ENCODE assay signal across 41 cellular contexts in genomic region chr3:74217467-74217866, GRCh38.
"Had no signal": no experiment of that assay in that cellular context is flagged by ENCODE, and none has a peak within 500 bp of the region (broad histone marks: within the 10 kb centered on the region; RNA-seq: fewer than 3 reads in every experiment).

No MANE protein-coding gene starts in this region.

- H3K27ac Mint-ChIP-seq: activated CD4-positive, alpha-beta memory T cell treated with anti-CD3 and anti-CD28 coated beads, Interleukin-2, amount 10 ng/mL, durations not matched to agents 7 days and 5 days; activated CD4-positive, alpha-beta T cell treated with anti-CD3 and anti-CD28 coated beads for 36 hours; activated CD4-positive, alpha-beta T cell treated with anti-CD3 and anti-CD28 coated beads, Interleukin-2, amount 10 ng/mL, durations not matched to agents 7 days and 5 days; activated CD8-positive, alpha-beta memory T cell treated with anti-CD3 and anti-CD28 coated beads, Interleukin-2, amount 10 ng/mL, durations not matched to agents 7 days and 5 days; activated CD8-positive, alpha-beta T cell treated with anti-CD3 and anti-CD28 coated beads, Interleukin-2, amount 10 ng/mL, durations not matched to agents 7 days and 5 days; activated naive CD4-positive, alpha-beta T cell treated with anti-CD3 and anti-CD28 coated beads, Interleukin-2, amount 10 ng/mL, durations not matched to agents 7 days and 5 days; activated naive CD4-positive, alpha-beta T cell treated with anti-CD3 and anti-CD28 coated beads, Interleukin-2, amount 50 U/mL, for 24 hours; activated naive CD8-positive, alpha-beta T cell; activated naive CD8-positive, alpha-beta T cell treated with anti-CD3 and anti-CD28 coated beads, Interleukin-2, amount 10 ng/mL, durations not matched to agents 7 days and 5 days; activated naive CD8-positive, alpha-beta T cell treated with anti-CD3 and anti-CD28 coated beads, Interleukin-2, amount 50 U/mL, for 24 hours; activated T-cell treated with anti-CD3 and anti-CD28 coated beads, Interleukin-2, amount 50 U/mL, for 72 hours; activated T-helper 2 cell treated with anti-CD3 and anti-CD28 coated beads, Interferon-gamma antibody, Interleukin-2, Interleukin-4, amounts not matched to agents 10 μg/mL and 5 μg/mL and 100 μg/mL, durations not matched to agents 14 hours and 24 hours and 36 hours; brain; T-helper 1 cell treated with Interleukin-12 subunit alpha and Interleukin-12 subunit beta and Interleukin-4 antibody, amounts not matched to agents 30 μg/mL and 1 μg/mL, for 36 hours; T-helper 2 cell treated with Interferon-gamma antibody and Interleukin-4, amounts not matched to agents 5 μg/mL and 100 μg/mL, for 36 hours; WTC11 had no signal

- H3K9me3 Mint-ChIP-seq: activated CD4-positive, alpha-beta T cell treated with anti-CD3 and anti-CD28 coated beads, Interleukin-2, amount 10 ng/mL, durations not matched to agents 7 days and 5 days; brain had no signal

- H3K36me3 Mint-ChIP-seq: activated CD8-positive, alpha-beta memory T cell treated with anti-CD3 and anti-CD28 coated beads, Interleukin-2, amount 10 ng/mL, durations not matched to agents 7 days and 5 days; activated naive CD4-positive, alpha-beta T cell treated with anti-CD3 and anti-CD28 coated beads, Interleukin-2, amount 10 ng/mL, durations not matched to agents 7 days and 5 days; activated naive CD4-positive, alpha-beta T cell treated with anti-CD3 and anti-CD28 coated beads, Interleukin-2, amount 50 U/mL, for 24 hours; activated naive CD8-positive, alpha-beta T cell; activated naive CD8-positive, alpha-beta T cell treated with anti-CD3 and anti-CD28 coated beads, Interleukin-2, amount 10 ng/mL, durations not matched to agents 7 days and 5 days; brain; WTC11 had no signal

- H3K27me3 Mint-ChIP-seq: activated CD4-positive, alpha-beta memory T cell treated with anti-CD3 and anti-CD28 coated beads, Interleukin-2, amount 10 ng/mL, durations not matched to agents 7 days and 5 days; activated CD4-positive, alpha-beta T cell treated with anti-CD3 and anti-CD28 coated beads for 36 hours; activated CD4-positive, alpha-beta T cell treated with anti-CD3 and anti-CD28 coated beads, Interleukin-2, amount 10 ng/mL, durations not matched to agents 7 days and 5 days; activated CD8-positive, alpha-beta memory T cell treated with anti-CD3 and anti-CD28 coated beads, Interleukin-2, amount 10 ng/mL, durations not matched to agents 7 days and 5 days; activated naive CD4-positive, alpha-beta T cell treated with anti-CD3 and anti-CD28 coated beads, Interleukin-2, amount 10 ng/mL, durations not matched to agents 7 days and 5 days; activated naive CD4-positive, alpha-beta T cell treated with anti-CD3 and anti-CD28 coated beads, Interleukin-2, amount 50 U/mL, for 24 hours; activated naive CD8-positive, alpha-beta T cell; activated naive CD8-positive, alpha-beta T cell treated with anti-CD3 and anti-CD28 coated beads, Interleukin-2, amount 10 ng/mL, durations not matched to agents 7 days and 5 days; activated naive CD8-positive, alpha-beta T cell treated with anti-CD3 and anti-CD28 coated beads, Interleukin-2, amount 50 U/mL, for 24 hours; brain; central memory CD8-positive, alpha-beta T cell had no signal

- H3K36me3 ChIP-seq: ascending aorta, cardiac muscle cell had no signal

- H3K4me3 Mint-ChIP-seq: activated CD4-positive, alpha-beta memory T cell treated with anti-CD3 and anti-CD28 coated beads, Interleukin-2, amount 10 ng/mL, durations not matched to agents 7 days and 5 days; activated CD4-positive, alpha-beta T cell treated with anti-CD3 and anti-CD28 coated beads for 36 hours; activated CD4-positive, alpha-beta T cell treated with anti-CD3 and anti-CD28 coated beads, Interleukin-2, amount 10 ng/mL, durations not matched to agents 7 days and 5 days; activated CD8-positive, alpha-beta memory T cell treated with anti-CD3 and anti-CD28 coated beads, Interleukin-2, amount 10 ng/mL, durations not matched to agents 7 days and 5 days; activated CD8-positive, alpha-beta T cell treated with anti-CD3 and anti-CD28 coated beads, Interleukin-2, amount 10 ng/mL, durations not matched to agents 7 days and 5 days; activated naive CD4-positive, alpha-beta T cell treated with anti-CD3 and anti-CD28 coated beads, Interleukin-2, amount 10 ng/mL, durations not matched to agents 7 days and 5 days; activated naive CD4-positive, alpha-beta T cell treated with anti-CD3 and anti-CD28 coated beads, Interleukin-2, amount 50 U/mL, for 24 hours; activated naive CD8-positive, alpha-beta T cell; activated naive CD8-positive, alpha-beta T cell treated with anti-CD3 and anti-CD28 coated beads, Interleukin-2, amount 10 ng/mL, durations not matched to agents 7 days and 5 days; activated naive CD8-positive, alpha-beta T cell treated with anti-CD3 and anti-CD28 coated beads, Interleukin-2, amount 50 U/mL, for 24 hours; activated T-cell treated with anti-CD3 and anti-CD28 coated beads, Interleukin-2, amount 50 U/mL, for 4 hours; activated T-cell treated with anti-CD3 and anti-CD28 coated beads, Interleukin-2, amount 50 U/mL, for 72 hours; brain; central memory CD8-positive, alpha-beta T cell; T-helper 1 cell treated with Interleukin-12 subunit alpha and Interleukin-12 subunit beta and Interleukin-4 antibody, amounts not matched to agents 30 μg/mL and 1 μg/mL, for 36 hours; T-helper 2 cell treated with Interferon-gamma antibody and Interleukin-4, amounts not matched to agents 5 μg/mL and 100 μg/mL, for 36 hours; WTC11 had no signal

- H3K4me3 ChIP-seq: ascending aorta, cardiac muscle cell had no signal

- H3K4me1 Mint-ChIP-seq: activated CD4-positive, alpha-beta memory T cell treated with anti-CD3 and anti-CD28 coated beads, Interleukin-2, amount 10 ng/mL, durations not matched to agents 7 days and 5 days; activated CD4-positive, alpha-beta T cell treated with anti-CD3 and anti-CD28 coated beads for 36 hours; activated CD4-positive, alpha-beta T cell treated with anti-CD3 and anti-CD28 coated beads, Interleukin-2, amount 10 ng/mL, durations not matched to agents 7 days and 5 days; activated CD8-positive, alpha-beta memory T cell treated with anti-CD3 and anti-CD28 coated beads, Interleukin-2, amount 10 ng/mL, durations not matched to agents 7 days and 5 days; activated naive CD4-positive, alpha-beta T cell treated with anti-CD3 and anti-CD28 coated beads, Interleukin-2, amount 10 ng/mL, durations not matched to agents 7 days and 5 days; activated naive CD4-positive, alpha-beta T cell treated with anti-CD3 and anti-CD28 coated beads, Interleukin-2, amount 50 U/mL, for 24 hours; activated naive CD8-positive, alpha-beta T cell treated with anti-CD3 and anti-CD28 coated beads, Interleukin-2, amount 10 ng/mL, durations not matched to agents 7 days and 5 days; activated naive CD8-positive, alpha-beta T cell treated with anti-CD3 and anti-CD28 coated beads, Interleukin-2, amount 50 U/mL, for 24 hours; brain; central memory CD8-positive, alpha-beta T cell; WTC11 had no signal

- ATAC-seq: activated CD4-positive, alpha-beta T cell treated with anti-CD3 and anti-CD28 coated beads for 36 hours; activated CD4-positive, CD25-positive, alpha-beta regulatory T cell treated with anti-CD3 and anti-CD28 coated beads, Interleukin-2, amount 50 U/mL, for 24 hours; activated CD8-positive, alpha-beta memory T cell treated with anti-CD3 and anti-CD28 coated beads, Interleukin-2, amount 10 ng/mL, durations not matched to agents 7 days and 5 days; activated CD8-positive, alpha-beta T cell treated with anti-CD3 and anti-CD28 coated beads, Interleukin-2, amount 10 ng/mL, durations not matched to agents 7 days and 5 days; activated naive CD8-positive, alpha-beta T cell treated with anti-CD3 and anti-CD28 coated beads, Interleukin-2, amount 50 U/mL, for 24 hours; activated T-cell treated with anti-CD3 and anti-CD28 coated beads, Interleukin-2, amount 50 U/mL, for 4 hours; activated T-cell treated with anti-CD3 and anti-CD28 coated beads, Interleukin-2, amount 50 U/mL, for 72 hours; WTC11 had no signal

- FAIRE-seq: bronchial epithelial cell, TTC549 had no signal

- H3K4me1 ChIP-seq: ascending aorta had no signal

- H3K27ac ChIP-seq: ascending aorta, cardiac muscle cell, VCaP had no signal

- DNase-seq: activated CD4-positive, alpha-beta memory T cell treated with anti-CD3 and anti-CD28 coated beads, Interleukin-2, amount 10 ng/mL, durations not matched to agents 7 days and 5 days; activated CD4-positive, alpha-beta T cell treated with anti-CD3 and anti-CD28 coated beads for 1 hour; activated CD4-positive, alpha-beta T cell treated with anti-CD3 and anti-CD28 coated beads for 36 hours; activated CD4-positive, alpha-beta T cell treated with anti-CD3 and anti-CD28 coated beads for 48 hours; activated CD4-positive, alpha-beta T cell treated with anti-CD3 and anti-CD28 coated beads, Interleukin-2, amount 10 ng/mL, durations not matched to agents 7 days and 5 days; activated CD4-positive, alpha-beta T cell treated with anti-CD3 and anti-CD28 coated beads, Interleukin-2, amount 50 U/mL, for 48 hours; activated CD4-positive, CD25-positive, alpha-beta regulatory T cell; activated CD8-positive, alpha-beta memory T cell treated with anti-CD3 and anti-CD28 coated beads for 24 hours; activated CD8-positive, alpha-beta memory T cell treated with anti-CD3 and anti-CD28 coated beads, Interleukin-2, amount 10 ng/mL, durations not matched to agents 7 days and 5 days; activated CD8-positive, alpha-beta memory T cell treated with anti-CD3 and anti-CD28 coated beads, Interleukin-2, amount 50 U/mL, for 48 hours; activated CD8-positive, alpha-beta T cell treated with anti-CD3 and anti-CD28 coated beads, Interleukin-2, amount 10 ng/mL, durations not matched to agents 7 days and 5 days; activated effector memory CD4-positive, alpha-beta T cell treated with Interleukin-2 at 50 U/mL for 16 hours; activated gamma-delta T cell; activated naive CD4-positive, alpha-beta T cell treated with anti-CD3 and anti-CD28 coated beads, Interleukin-2, amount 10 ng/mL, durations not matched to agents 7 days and 5 days; activated naive CD4-positive, alpha-beta T cell treated with Interleukin-2 at 50 U/mL for 16 hours; activated naive CD8-positive, alpha-beta T cell treated with anti-CD3 and anti-CD28 coated beads, Interleukin-2, amount 10 ng/mL, durations not matched to agents 7 days and 5 days; activated naive CD8-positive, alpha-beta T cell treated with anti-CD3 and anti-CD28 coated beads, Interleukin-2, amount 50 U/mL, for 24 hours; activated T-cell treated with anti-CD3 and anti-CD28 coated beads, Interleukin-2, amount 50 U/mL, for 1 hour; activated T-cell treated with anti-CD3 and anti-CD28 coated beads, Interleukin-2, amount 50 U/mL, for 4 hours; activated T-cell treated with anti-CD3 and anti-CD28 coated beads, Interleukin-2, amount 50 U/mL, for 72 hours; amygdala; anterior cingulate cortex; caudate nucleus; cerebellar nuclear complex; T-helper 1 cell; T-helper 2 cell; T-helper 9 cell had no signal

- H3K9me3 ChIP-seq: ascending aorta had no signal

- H3K27me3 ChIP-seq: ascending aorta, cardiac muscle cell had no signal
